ENCODE assay signal across 1 cellular context in the genomic region with DNA sequence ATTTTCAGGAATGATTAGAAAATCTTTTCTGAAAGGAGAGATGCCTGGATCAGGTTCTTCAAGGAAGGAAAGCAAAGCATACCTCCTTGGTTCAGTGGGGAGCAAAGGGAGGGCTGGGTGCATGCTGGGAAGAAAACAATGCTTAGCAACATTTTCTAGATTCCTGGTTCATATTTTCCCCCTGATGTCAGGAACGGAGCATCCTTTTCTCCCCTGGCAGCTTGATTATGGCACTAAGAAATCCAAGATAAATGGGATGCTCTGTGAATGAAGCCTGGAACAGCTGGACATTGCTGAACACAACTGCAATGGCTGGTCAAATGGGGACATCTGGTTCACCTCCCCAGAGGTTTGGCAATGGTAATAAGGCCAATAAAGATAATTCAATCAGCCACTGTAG.
TF ChIP-seq lines count a peak whose summit lies in the region.

No MANE protein-coding gene starts in this region.

TF ChIP-seq in GM23338, 12 proteins besides CTCF, POLR2A, EP300 and RAD21 (continued from another document):
- TF ChIP-seq, protein P1, sequence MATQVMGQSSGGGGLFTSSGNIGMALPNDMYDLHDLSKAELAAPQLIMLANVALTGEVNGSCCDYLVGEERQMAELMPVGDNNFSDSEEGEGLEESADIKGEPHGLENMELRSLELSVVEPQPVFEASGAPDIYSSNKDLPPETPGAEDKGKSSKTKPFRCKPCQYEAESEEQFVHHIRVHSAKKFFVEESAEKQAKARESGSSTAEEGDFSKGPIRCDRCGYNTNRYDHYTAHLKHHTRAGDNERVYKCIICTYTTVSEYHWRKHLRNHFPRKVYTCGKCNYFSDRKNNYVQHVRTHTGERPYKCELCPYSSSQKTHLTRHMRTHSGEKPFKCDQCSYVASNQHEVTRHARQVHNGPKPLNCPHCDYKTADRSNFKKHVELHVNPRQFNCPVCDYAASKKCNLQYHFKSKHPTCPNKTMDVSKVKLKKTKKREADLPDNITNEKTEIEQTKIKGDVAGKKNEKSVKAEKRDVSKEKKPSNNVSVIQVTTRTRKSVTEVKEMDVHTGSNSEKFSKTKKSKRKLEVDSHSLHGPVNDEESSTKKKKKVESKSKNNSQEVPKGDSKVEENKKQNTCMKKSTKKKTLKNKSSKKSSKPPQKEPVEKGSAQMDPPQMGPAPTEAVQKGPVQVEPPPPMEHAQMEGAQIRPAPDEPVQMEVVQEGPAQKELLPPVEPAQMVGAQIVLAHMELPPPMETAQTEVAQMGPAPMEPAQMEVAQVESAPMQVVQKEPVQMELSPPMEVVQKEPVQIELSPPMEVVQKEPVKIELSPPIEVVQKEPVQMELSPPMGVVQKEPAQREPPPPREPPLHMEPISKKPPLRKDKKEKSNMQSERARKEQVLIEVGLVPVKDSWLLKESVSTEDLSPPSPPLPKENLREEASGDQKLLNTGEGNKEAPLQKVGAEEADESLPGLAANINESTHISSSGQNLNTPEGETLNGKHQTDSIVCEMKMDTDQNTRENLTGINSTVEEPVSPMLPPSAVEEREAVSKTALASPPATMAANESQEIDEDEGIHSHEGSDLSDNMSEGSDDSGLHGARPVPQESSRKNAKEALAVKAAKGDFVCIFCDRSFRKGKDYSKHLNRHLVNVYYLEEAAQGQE (IDR thresholded peaks at IDR 0.05; ENCODE audit: unreplicated experiment), result no peak
- TF ChIP-seq, protein P2, sequence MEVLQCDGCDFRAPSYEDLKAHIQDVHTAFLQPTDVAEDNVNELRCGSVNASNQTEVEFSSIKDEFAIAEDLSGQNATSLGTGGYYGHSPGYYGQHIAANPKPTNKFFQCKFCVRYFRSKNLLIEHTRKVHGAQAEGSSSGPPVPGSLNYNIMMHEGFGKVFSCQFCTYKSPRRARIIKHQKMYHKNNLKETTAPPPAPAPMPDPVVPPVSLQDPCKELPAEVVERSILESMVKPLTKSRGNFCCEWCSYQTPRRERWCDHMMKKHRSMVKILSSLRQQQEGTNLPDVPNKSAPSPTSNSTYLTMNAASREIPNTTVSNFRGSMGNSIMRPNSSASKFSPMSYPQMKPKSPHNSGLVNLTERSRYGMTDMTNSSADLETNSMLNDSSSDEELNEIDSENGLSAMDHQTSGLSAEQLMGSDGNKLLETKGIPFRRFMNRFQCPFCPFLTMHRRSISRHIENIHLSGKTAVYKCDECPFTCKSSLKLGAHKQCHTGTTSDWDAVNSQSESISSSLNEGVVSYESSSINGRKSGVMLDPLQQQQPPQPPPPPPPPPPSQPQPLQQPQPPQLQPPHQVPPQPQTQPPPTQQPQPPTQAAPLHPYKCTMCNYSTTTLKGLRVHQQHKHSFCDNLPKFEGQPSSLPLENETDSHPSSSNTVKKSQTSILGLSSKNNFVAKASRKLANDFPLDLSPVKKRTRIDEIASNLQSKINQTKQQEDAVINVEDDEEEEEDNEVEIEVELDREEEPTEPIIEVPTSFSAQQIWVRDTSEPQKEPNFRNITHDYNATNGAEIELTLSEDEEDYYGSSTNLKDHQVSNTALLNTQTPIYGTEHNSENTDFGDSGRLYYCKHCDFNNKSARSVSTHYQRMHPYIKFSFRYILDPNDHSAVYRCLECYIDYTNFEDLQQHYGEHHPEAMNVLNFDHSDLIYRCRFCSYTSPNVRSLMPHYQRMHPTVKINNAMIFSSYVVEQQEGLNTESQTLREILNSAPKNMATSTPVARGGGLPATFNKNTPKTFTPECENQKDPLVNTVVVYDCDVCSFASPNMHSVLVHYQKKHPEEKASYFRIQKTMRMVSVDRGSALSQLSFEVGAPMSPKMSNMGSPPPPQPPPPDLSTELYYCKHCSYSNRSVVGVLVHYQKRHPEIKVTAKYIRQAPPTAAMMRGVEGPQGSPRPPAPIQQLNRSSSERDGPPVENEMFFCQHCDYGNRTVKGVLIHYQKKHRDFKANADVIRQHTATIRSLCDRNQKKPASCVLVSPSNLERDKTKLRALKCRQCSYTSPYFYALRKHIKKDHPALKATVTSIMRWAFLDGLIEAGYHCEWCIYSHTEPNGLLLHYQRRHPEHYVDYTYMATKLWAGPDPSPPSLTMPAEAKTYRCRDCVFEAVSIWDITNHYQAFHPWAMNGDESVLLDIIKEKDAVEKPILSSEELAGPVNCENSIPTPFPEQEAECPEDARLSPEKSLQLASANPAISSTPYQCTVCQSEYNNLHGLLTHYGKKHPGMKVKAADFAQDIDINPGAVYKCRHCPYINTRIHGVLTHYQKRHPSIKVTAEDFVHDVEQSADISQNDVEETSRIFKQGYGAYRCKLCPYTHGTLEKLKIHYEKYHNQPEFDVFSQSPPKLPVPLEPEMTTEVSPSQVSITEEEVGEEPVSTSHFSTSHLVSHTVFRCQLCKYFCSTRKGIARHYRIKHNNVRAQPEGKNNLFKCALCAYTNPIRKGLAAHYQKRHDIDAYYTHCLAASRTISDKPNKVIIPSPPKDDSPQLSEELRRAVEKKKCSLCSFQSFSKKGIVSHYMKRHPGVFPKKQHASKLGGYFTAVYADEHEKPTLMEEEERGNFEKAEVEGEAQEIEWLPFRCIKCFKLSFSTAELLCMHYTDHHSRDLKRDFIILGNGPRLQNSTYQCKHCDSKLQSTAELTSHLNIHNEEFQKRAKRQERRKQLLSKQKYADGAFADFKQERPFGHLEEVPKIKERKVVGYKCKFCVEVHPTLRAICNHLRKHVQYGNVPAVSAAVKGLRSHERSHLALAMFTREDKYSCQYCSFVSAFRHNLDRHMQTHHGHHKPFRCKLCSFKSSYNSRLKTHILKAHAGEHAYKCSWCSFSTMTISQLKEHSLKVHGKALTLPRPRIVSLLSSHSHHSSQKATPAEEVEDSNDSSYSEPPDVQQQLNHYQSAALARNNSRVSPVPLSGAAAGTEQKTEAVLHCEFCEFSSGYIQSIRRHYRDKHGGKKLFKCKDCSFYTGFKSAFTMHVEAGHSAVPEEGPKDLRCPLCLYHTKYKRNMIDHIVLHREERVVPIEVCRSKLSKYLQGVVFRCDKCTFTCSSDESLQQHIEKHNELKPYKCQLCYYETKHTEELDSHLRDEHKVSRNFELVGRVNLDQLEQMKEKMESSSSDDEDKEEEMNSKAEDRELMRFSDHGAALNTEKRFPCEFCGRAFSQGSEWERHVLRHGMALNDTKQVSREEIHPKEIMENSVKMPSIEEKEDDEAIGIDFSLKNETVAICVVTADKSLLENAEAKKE (CRISPR knock-in tag; IDR thresholded peaks at IDR 0.05), result no peak
- no peak for TF ChIP-seq CREB1 (CRISPR knock-in tag; IDR thresholded peaks at IDR 0.05; ENCODE audit: low read depth)
- no peak for TF ChIP-seq ZNF331 (CRISPR knock-in tag; IDR thresholded peaks at IDR 0.05; ENCODE audit: low read depth)
- TF ChIP-seq NANOG (IDR thresholded peaks at IDR 0.05; ENCODE audit: borderline replicate concordance), result no peak
- TF ChIP-seq EZH2 (IDR thresholded peaks at IDR 0.05; ENCODE audit: low read depth, unreplicated experiment), result no peak
- no peak for TF ChIP-seq POLR2AphosphoS5 (IDR thresholded peaks at IDR 0.05; ENCODE audit: low read depth)
